In genomic region chr12:53942467-53942997, GRCh38 we compare ENCODE assay signal across 18 cellular contexts. TPM values are rescaled to one million over a fixed set of nuclear protein-coding genes. Genes with fewer than 3 reads are reported as not detected.
DNase-seq lines count a peak whose midpoint lies in the region; ATAC-seq and TF ChIP-seq lines count a peak whose summit lies in the region.
"Had no signal": no experiment of that assay in that cellular context is flagged by ENCODE, and none has a peak within 500 bp of the region (broad histone marks: within the 10 kb centered on the region; RNA-seq: fewer than 3 reads in every experiment).

No MANE protein-coding gene starts in this region.

- in situ Hi-C loops in Panc1 (cut with HindIII; ENCODE audit: low pct_unique_long_range_greater_than_20kb, low sequenced_read_pairs): no loop called here
- in situ Hi-C loops in transverse colon (cut with MboI; ENCODE audit: low pct_ligation_motif_present in 1 of 4, low pct_unique_long_range_greater_than_20kb in 1 of 4, low sequenced_read_pairs in 3 of 4): no loop called here

- H3K4me1 ChIP-seq in GM23338 (ENCODE audit: insufficient read depth) (peaks cover 28% of the 10 kb centered on the region; the same call in 1 of the 2 replicates), Panc1 (ENCODE audit: control insufficient read depth, insufficient read depth, low read length) (peaks cover 52% of the 10 kb centered on the region), iPS-15b (ENCODE audit: control insufficient read depth, insufficient read depth, low read length) (no peaks in the 10 kb centered on the region), skeletal muscle satellite cell (ENCODE audit: control insufficient read depth, insufficient read depth, low read length) (peaks cover 21% of the 10 kb centered on the region), transverse colon (peaks cover 0 to 7% (median 2%) of the 10 kb centered on the region in 4 donors)

- H3K79me2 ChIP-seq in GM23338 (replicated peaks; ENCODE audit: insufficient read depth): no peaks in the 10 kb centered on the region

- no peak overlapping the region for H3K4me3 Mint-ChIP-seq in GM23338
- H3K4me3 Mint-ChIP-seq: CD8-positive, alpha-beta T cell; IgD-negative memory B cell had no signal

- POLR2A ChIA-PET in Panc1 (lab: Charles Lee): no interaction called here

- no peak overlapping the region for H3K4me2 ChIP-seq in GM23338
- H3K4me2 ChIP-seq in skeletal muscle satellite cell (ENCODE audit: low read length): peak overlapping the region; percentile 18

- no peak for ATAC-seq in GM23338
- ATAC-seq in Panc1: no peak
- ATAC-seq in HG03521 (IDR thresholded peaks at IDR 0.05; ENCODE audit: unreplicated experiment): no peak
- ATAC-seq: CD8-positive, alpha-beta T cell had no signal

- no TSS peak for BruUV-seq in Panc1 (replicated peaks; lab: Mats Ljungman, UMichigan)

- no peak for TF ChIP-seq EP300 in transverse colon (IDR thresholded peaks at IDR 0.05; ENCODE audit: low read depth)

- H3K36me3 Mint-ChIP-seq in GM23338 (ENCODE audit: low read depth): no peaks in the 10 kb centered on the region; the same call in 2 of the 3 replicates
- H3K36me3 Mint-ChIP-seq: CD8-positive, alpha-beta T cell; IgD-negative memory B cell had no signal

- H3K27me3 Mint-ChIP-seq in GM23338 (ENCODE audit: insufficient read depth, low read depth, poor library complexity): peaks cover 97% of the 10 kb centered on the region

- no peak overlapping the region for H3K27ac ChIP-seq in GM23338 (ENCODE audit: low read depth)
- H3K27ac ChIP-seq in Panc1 (ENCODE audit: low read length): peak overlapping the region; percentile 99
- H3K27ac ChIP-seq in transverse colon: no peak overlapping the region

- no peaks in the 10 kb centered on the region; the same call in 2 of the 3 replicates for H3K9me3 Mint-ChIP-seq in GM23338
- H3K9me3 Mint-ChIP-seq: CD8-positive, alpha-beta T cell had no signal

- no peaks in the 10 kb centered on the region for H3K9me3 ChIP-seq in Panc1 (ENCODE audit: control insufficient read depth, insufficient read depth, low read depth, low read length)
- H3K9me3 ChIP-seq in iPS-15b (ENCODE audit: control insufficient read depth, insufficient read depth, low read length): no peaks in the 10 kb centered on the region
- H3K9me3 ChIP-seq in skeletal muscle satellite cell (replicated peaks; ENCODE audit: low read length): no peaks in the 10 kb centered on the region
- H3K9me3 ChIP-seq in transverse colon: no peaks in the 10 kb centered on the region

- DNase-seq in GM23338 (ENCODE audit: low spot score) (no peak), Panc1 (ENCODE audit: low read depth, low spot score) (no peak), transverse colon (no peak), anterior cingulate cortex (lab: John Stamatoyannopoulos, UW) (no peak)
- DNase-seq: CD8-positive, alpha-beta T cell; COR-L47; DMS153; DMS79 treated with DMSO at 0.1 percent for 48 hours; EL; GDM1; GOT3; HCEC 1CT had no signal

- CTCF ChIA-PET in Panc1 (lab: Charles Lee): interaction anchor here (0.6 kb wide), 2 partner anchors 16 to 18 kb away, joined by 3 to 5 read pairs; no protein-coding TSS in a partner anchor

- no peak overlapping the region for H3K4me3 ChIP-seq in GM23338
- H3K4me3 ChIP-seq in Panc1 (ENCODE audit: low read depth in 2 of 2, low read length in 2 of 2): peak overlapping the region; percentile 86 to 98
- H3K4me3 ChIP-seq in iPS-15b (ENCODE audit: low read depth, low read length): peak overlapping the region; percentile 1
- H3K4me3 ChIP-seq in skeletal muscle satellite cell (ENCODE audit: low read length): no peak overlapping the region
- H3K4me3 ChIP-seq in transverse colon: no peak overlapping the region

- TF ChIP-seq POLR2A in transverse colon (IDR thresholded peaks at IDR 0.05): no peak

- no peak overlapping the region for H2AFZ ChIP-seq in GM23338

- no peaks in the 10 kb centered on the region for H3K9me2 ChIP-seq in GM23338 (ENCODE audit: insufficient read depth)

- peaks cover 34% of the 10 kb centered on the region for H3F3A ChIP-seq in GM23338 (replicated peaks; ENCODE audit: low read depth)

- peaks cover 60% of the 10 kb centered on the region for H4K20me1 ChIP-seq in GM23338 (replicated peaks; ENCODE audit: insufficient read depth)

- no peak overlapping the region for H3K27ac Mint-ChIP-seq in GM23338
- H3K27ac Mint-ChIP-seq: CD14-positive monocyte; CD8-positive, alpha-beta T cell had no signal

- H3K4me1 Mint-ChIP-seq in GM23338: peaks cover 15% of the 10 kb centered on the region

- H3K9ac ChIP-seq in iPS-15b (ENCODE audit: low read depth, low read length) (no peak overlapping the region), skeletal muscle satellite cell (ENCODE audit: low read depth, low read length) (no peak overlapping the region)

- no peak for TF ChIP-seq CTCF in GM23338 (conservative IDR thresholded peaks at IDR 0.05; ENCODE audit: low read depth in 2 of 2)
- TF ChIP-seq CTCF in Panc1 (IDR thresholded peaks at IDR 0.05): no peak
- no peak for TF ChIP-seq CTCF in transverse colon (IDR thresholded peaks at IDR 0.05)

- H3K27me3 ChIP-seq in GM23338 (ENCODE audit: insufficient read depth) (peaks cover 100% of the 10 kb centered on the region), Panc1 (ENCODE audit: control insufficient read depth, insufficient read depth, low read length) (no peaks in the 10 kb centered on the region), iPS-15b (ENCODE audit: control insufficient read depth, insufficient read depth, low read length) (peaks cover 98% of the 10 kb centered on the region), skeletal muscle satellite cell (ENCODE audit: control insufficient read depth, insufficient read depth, low read length) (peaks cover under 1% of the 10 kb centered on the region), transverse colon (peaks cover 100% of the 10 kb centered on the region)

- H3K36me3 ChIP-seq in GM23338 (ENCODE audit: insufficient read depth): no peaks in the 10 kb centered on the region
- H3K36me3 ChIP-seq in Panc1 (ENCODE audit: control insufficient read depth, insufficient read depth, low read length): peaks cover 5% of the 10 kb centered on the region
- H3K36me3 ChIP-seq in iPS-15b (ENCODE audit: control insufficient read depth, insufficient read depth, low read length): no peaks in the 10 kb centered on the region
- H3K36me3 ChIP-seq in skeletal muscle satellite cell (ENCODE audit: insufficient read depth, low read length): peaks cover 20% of the 10 kb centered on the region
- no peaks in the 10 kb centered on the region for H3K36me3 ChIP-seq in transverse colon

- intact Hi-C loops in Panc1 (cut with micrococcal nuclease; ENCODE audit: unreplicated experiment) (no loop called here), transverse colon (cut with DNase I; ENCODE audit: low total_unique reads) (no loop called here)

- 11 to 14% methylated on average over 2 of the region's 2 CpGs for WGBS in transverse colon (ENCODE audit: low coverage in 1 of 2), 2 donors

TF ChIP-seq in GM23338, 12 proteins besides CTCF, POLR2A, EP300 and RAD21:
- TF ChIP-seq EZH2 (IDR thresholded peaks at IDR 0.05; ENCODE audit: low read depth, unreplicated experiment) (peak; percentile 92), EZH2phosphoT487 (IDR thresholded peaks at IDR 0.05; ENCODE audit: unreplicated experiment) (peak; percentile 22), CREB1 (CRISPR knock-in tag; IDR thresholded peaks at IDR 0.05; ENCODE audit: low read depth) (no peak), STAT1 (IDR thresholded peaks at IDR 0.05; ENCODE audit: unreplicated experiment) (no peak)
TF ChIP-seq in GM23338: peak in this region for 2.

RNA-seq across cellular contexts. Expression of gene HOXC13, which starts 3.9 kb away (rescaled TPM):
- total RNA-seq in GM23338 (2014; rRNA removed; shearing (Covaris generic)): 0.10 TPM in 1 of 2 replicates, not detected in the other
- polyA plus RNA-seq in GM23338 (2016; fragmentation: Nextera tagmentation; extraction: Ambion mirVana): not detected in 2 replicates
- total RNA-seq in Panc1 (2021; ENCODE audit: unreplicated experiment) (93.5 TPM), transverse colon (not detected)
- polyA plus RNA-seq in Panc1 (2012; ENCODE audit: insufficient read length): 125 TPM
- 0.22 TPM in 1 of 2 replicates, not detected in the other for total RNA-seq in skeletal muscle satellite cell (2012; rRNA removed)
- total RNA-seq: CD8-positive, alpha-beta T cell had no signal
- polyA plus RNA-seq: CD14-positive monocyte, IgD-negative memory B cell had no signal

RNA-seq across cellular contexts. Expression of gene HOXC12, which starts 12.2 kb away (rescaled TPM):
- not detected in 2 replicates for total RNA-seq in GM23338 (2014; rRNA removed; shearing (Covaris generic))
- not detected in 2 replicates for polyA plus RNA-seq in GM23338 (2016; fragmentation: Nextera tagmentation; extraction: Ambion mirVana)
- total RNA-seq in Panc1 (2021; ENCODE audit: unreplicated experiment): 5.1 TPM
- 15.1 TPM for polyA plus RNA-seq in Panc1 (2012; ENCODE audit: insufficient read length)
- not detected in 2 replicates for total RNA-seq in skeletal muscle satellite cell (2012; rRNA removed)
- total RNA-seq in transverse colon: not detected
- total RNA-seq: CD8-positive, alpha-beta T cell had no signal
- polyA plus RNA-seq: CD14-positive monocyte, IgD-negative memory B cell had no signal

RNA-seq across cellular contexts. Expression of gene HOXC11, which starts 30.4 kb away (rescaled TPM):
- total RNA-seq in GM23338 (2014; rRNA removed; shearing (Covaris generic)): not detected in 2 replicates
- polyA plus RNA-seq in GM23338 (2016; fragmentation: Nextera tagmentation; extraction: Ambion mirVana): not detected in 2 replicates
- total RNA-seq in Panc1 (2021; ENCODE audit: unreplicated experiment): 17.0 TPM
- 19.6 TPM for polyA plus RNA-seq in Panc1 (2012; ENCODE audit: insufficient read length)
- under 0.01 and 0.22 TPM in 2 replicates for total RNA-seq in skeletal muscle satellite cell (2012; rRNA removed)
- not detected for total RNA-seq in transverse colon
- total RNA-seq: CD8-positive, alpha-beta T cell; HT-29 had no signal
- polyA plus RNA-seq: CD14-positive monocyte, IgD-negative memory B cell had no signal

RNA-seq across cellular contexts. Expression of gene HOTAIR, which starts 32.2 kb away (rescaled TPM):
- not detected in 2 replicates for total RNA-seq in GM23338 (2014; rRNA removed; shearing (Covaris generic))
- not detected in 2 replicates for polyA plus RNA-seq in GM23338 (2016; fragmentation: Nextera tagmentation; extraction: Ambion mirVana)
- total RNA-seq in Panc1 (2021; ENCODE audit: unreplicated experiment) (31.7 TPM), transverse colon (not detected)
- 25.6 TPM for polyA plus RNA-seq in Panc1 (2012; ENCODE audit: insufficient read length)
- 0.22 and 0.25 TPM in 2 replicates for total RNA-seq in skeletal muscle satellite cell (2012; rRNA removed)
- total RNA-seq: CD8-positive, alpha-beta T cell had no signal
- polyA plus RNA-seq: CD14-positive monocyte, IgD-negative memory B cell had no signal

RNA-seq across cellular contexts. Expression of gene HOXC10, which starts 42.4 kb away (rescaled TPM):
- total RNA-seq in GM23338 (2014; rRNA removed; shearing (Covaris generic)): not detected in 2 replicates
- not detected in 2 replicates for polyA plus RNA-seq in GM23338 (2016; fragmentation: Nextera tagmentation; extraction: Ambion mirVana)
- 154 TPM for total RNA-seq in Panc1 (2021; ENCODE audit: unreplicated experiment)
- polyA plus RNA-seq in Panc1 (2012; ENCODE audit: insufficient read length): 178 TPM
- total RNA-seq in skeletal muscle satellite cell (2012; rRNA removed): 1.8 and 3.7 TPM in 2 replicates
- total RNA-seq in transverse colon: not detected
- total RNA-seq: CD8-positive, alpha-beta T cell; HT-29 had no signal
- polyA plus RNA-seq: CD14-positive monocyte, IgD-negative memory B cell had no signal

Comparison
In these comparisons a context has a peak if more than half of its experiments do, and no peak if none do; other contexts are left out.
1. H3K4me3 ChIP-seq: peak in Panc1 (2 of 2) and iPS-15b (single experiment); none in GM23338 (single experiment), skeletal muscle satellite cell (single experiment) and transverse colon (0 of 4).
2. RNA of gene HOXC13, which starts 3.9 kb away (total RNA-seq): 93.5 TPM in Panc1 (single experiment); 0.10 TPM in GM23338 and not detected in transverse colon; every median in the first group is over 10 times any median in the second.
3. RNA of gene HOXC11, which starts 30.4 kb away (total RNA-seq): 17.0 TPM in Panc1 (single experiment); not detected in GM23338 and not detected in transverse colon; every median in the first group is over 10 times any median in the second.